In the genomic region with DNA sequence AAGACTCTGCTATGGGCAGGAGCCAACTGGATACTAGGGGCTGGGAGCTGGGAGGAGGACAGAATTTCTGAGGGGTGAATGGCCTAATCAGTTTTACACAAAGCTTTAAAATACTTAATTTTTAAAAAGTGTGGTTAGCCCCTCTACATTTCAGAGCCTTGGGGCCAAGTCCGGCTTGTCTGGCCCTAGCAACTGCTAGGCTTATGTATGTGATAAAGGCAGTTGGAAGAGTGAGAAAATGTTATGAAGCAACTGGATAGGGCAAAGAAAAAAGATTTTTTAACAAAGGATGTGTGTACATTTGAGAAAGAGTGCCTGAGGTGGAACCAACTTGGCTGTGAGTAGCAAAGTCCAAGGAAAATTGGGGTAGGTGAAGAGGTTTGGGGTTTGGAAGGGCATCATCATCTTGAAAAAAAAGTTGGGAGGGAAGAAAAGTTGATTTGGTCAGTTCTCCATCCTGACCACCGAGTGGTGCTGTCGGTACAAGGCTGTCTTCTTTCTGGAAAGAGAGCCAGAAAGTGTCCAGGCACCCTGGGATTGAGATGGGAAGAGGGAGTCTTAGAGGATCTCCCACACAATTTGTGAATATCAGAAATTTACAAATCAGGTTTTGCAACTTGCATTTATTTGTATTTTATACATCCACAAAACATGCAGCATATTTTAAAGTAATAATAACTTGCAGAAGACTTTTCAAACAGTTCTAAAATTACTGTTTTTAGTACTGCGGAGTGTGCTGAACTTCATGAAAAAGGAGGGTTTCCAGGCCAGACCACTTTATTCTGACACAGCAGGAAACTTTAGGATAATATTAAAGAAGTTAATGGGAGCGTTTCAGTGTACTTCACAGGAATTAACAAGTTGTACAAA, we compare ENCODE assay signal across 8 cellular contexts. TPM values are rescaled to one million over a fixed set of nuclear protein-coding genes. Genes with fewer than 3 reads are reported as not detected.
A peak's percentile ranks its signal among the peaks of the same experiment; 100 is the strongest.
DNase-seq lines count a peak whose midpoint lies in the region; ATAC-seq and TF ChIP-seq lines count a peak whose summit lies in the region.

No MANE protein-coding gene starts in this region.

- in situ Hi-C loops in HAP-1 (cut with MboI; ENCODE audit: low sequenced_read_pairs) = loop anchor here (25.0 kb wide), 1 partner anchor 391 kb away; no protein-coding TSS in a partner anchor

- H3K4me3 ChIP-seq in HAP-1 (no peak overlapping the region), fibroblast of pulmonary artery (replicated peaks; ENCODE audit: low read depth, low read length) (no peak overlapping the region)

- DNase-seq in CD1c-positive myeloid dendritic cell (ENCODE audit: extremely low spot score) (peak; percentile 4), HAP-1 (ENCODE audit: low spot score in 2 of 2) (peak; percentile 54 to 61), SHP77 treated with DMSO at 0.1 percent for 48 hours (lab: John Stamatoyannopoulos, UW) (peak; percentile 17), fibroblast of pulmonary artery (ENCODE audit: low read depth) (peak; percentile 62), pons (ENCODE audit: low spot score) (peak; percentile 45), mesenteric fat pad (ENCODE audit: low spot score) (no peak)

- TF ChIP-seq CTCF in fibroblast of pulmonary artery (IDR thresholded peaks at IDR 0.05; ENCODE audit: low read length, missing control alignments) = peak; percentile 80

- H3K27me3 ChIP-seq in HAP-1 (ENCODE audit: low read depth) = no peaks in the 10 kb centered on the region

- H3K36me3 ChIP-seq in HAP-1 (replicated peaks) = no peaks in the 10 kb centered on the region

- no peaks in the 10 kb centered on the region for H3K9me3 ChIP-seq in HAP-1

- peaks cover 8% of the 10 kb centered on the region for H3K4me1 ChIP-seq in HAP-1

- no peak for ATAC-seq in HG03175 (IDR thresholded peaks at IDR 0.05; ENCODE audit: unreplicated experiment)
- no peak for ATAC-seq in HG02973 (IDR thresholded peaks at IDR 0.05; ENCODE audit: unreplicated experiment)

RNA-seq across cellular contexts. Expression of a gene that starts 10.5 kb away (rescaled TPM):
- total RNA-seq in mesenteric fat pad = 1.9 TPM

RNA-seq across cellular contexts. Expression of a gene that starts 15.1 kb away (rescaled TPM):
- total RNA-seq in mesenteric fat pad = 23.6 TPM
